In the genomic region with DNA sequence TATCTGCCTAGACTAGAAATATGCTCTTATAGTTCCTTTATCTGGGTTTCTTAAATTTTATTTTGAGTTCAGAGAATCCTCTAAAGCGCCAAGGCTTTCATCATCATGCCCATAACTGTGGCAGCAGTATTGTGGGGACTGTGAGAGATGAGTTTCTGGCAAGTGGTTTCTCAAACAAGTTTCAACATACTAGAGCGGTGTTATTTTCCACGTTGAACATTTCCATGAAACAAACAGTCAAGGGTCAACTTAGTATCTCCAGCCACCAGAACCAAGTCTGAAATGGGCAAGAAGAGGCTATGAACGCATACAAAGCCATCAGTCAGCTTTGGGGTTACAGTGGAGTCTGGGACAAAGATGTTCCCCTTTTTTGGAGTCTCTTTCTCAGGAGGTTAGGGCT, we compare ENCODE assay signal across 1 cellular context.
A peak's percentile ranks its signal among the peaks of the same experiment; 100 is the strongest.
TF ChIP-seq lines count a peak whose summit lies in the region.

No MANE protein-coding gene starts in this region.

TF ChIP-seq in liver, 16 proteins besides CTCF, POLR2A, EP300 and RAD21 (continued from another document):
- TF ChIP-seq, protein P1, sequence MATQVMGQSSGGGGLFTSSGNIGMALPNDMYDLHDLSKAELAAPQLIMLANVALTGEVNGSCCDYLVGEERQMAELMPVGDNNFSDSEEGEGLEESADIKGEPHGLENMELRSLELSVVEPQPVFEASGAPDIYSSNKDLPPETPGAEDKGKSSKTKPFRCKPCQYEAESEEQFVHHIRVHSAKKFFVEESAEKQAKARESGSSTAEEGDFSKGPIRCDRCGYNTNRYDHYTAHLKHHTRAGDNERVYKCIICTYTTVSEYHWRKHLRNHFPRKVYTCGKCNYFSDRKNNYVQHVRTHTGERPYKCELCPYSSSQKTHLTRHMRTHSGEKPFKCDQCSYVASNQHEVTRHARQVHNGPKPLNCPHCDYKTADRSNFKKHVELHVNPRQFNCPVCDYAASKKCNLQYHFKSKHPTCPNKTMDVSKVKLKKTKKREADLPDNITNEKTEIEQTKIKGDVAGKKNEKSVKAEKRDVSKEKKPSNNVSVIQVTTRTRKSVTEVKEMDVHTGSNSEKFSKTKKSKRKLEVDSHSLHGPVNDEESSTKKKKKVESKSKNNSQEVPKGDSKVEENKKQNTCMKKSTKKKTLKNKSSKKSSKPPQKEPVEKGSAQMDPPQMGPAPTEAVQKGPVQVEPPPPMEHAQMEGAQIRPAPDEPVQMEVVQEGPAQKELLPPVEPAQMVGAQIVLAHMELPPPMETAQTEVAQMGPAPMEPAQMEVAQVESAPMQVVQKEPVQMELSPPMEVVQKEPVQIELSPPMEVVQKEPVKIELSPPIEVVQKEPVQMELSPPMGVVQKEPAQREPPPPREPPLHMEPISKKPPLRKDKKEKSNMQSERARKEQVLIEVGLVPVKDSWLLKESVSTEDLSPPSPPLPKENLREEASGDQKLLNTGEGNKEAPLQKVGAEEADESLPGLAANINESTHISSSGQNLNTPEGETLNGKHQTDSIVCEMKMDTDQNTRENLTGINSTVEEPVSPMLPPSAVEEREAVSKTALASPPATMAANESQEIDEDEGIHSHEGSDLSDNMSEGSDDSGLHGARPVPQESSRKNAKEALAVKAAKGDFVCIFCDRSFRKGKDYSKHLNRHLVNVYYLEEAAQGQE (IDR thresholded peaks at IDR 0.05): peak; percentile 86
- peak; percentile 80 to 92 for TF ChIP-seq RXRA (IDR thresholded peaks at IDR 0.05)
- peak; percentile 84 to 93 for TF ChIP-seq HNF4A (conservative IDR thresholded peaks at IDR 0.05)
- peak; percentile 29 for TF ChIP-seq NR2F2 (IDR thresholded peaks at IDR 0.05)
- peak in 1 of 2 donors; percentile 96 for TF ChIP-seq EGR1 (IDR thresholded peaks at IDR 0.05; ENCODE audit: low read depth in 2 of 2)
- TF ChIP-seq, protein P2, sequence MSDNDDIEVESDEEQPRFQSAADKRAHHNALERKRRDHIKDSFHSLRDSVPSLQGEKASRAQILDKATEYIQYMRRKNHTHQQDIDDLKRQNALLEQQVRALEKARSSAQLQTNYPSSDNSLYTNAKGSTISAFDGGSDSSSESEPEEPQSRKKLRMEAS (IDR thresholded peaks at IDR 0.05): peak; percentile 67
- TF ChIP-seq, protein P3, sequence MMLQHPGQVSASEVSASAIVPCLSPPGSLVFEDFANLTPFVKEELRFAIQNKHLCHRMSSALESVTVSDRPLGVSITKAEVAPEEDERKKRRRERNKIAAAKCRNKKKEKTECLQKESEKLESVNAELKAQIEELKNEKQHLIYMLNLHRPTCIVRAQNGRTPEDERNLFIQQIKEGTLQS (IDR thresholded peaks at IDR 0.05): peak; percentile 93
- no peak for TF ChIP-seq TAF1 (conservative IDR thresholded peaks at IDR 0.05)
TF ChIP-seq in liver: peak in this region for 15.
